Comparison of ENCODE assay signal across 1 cellular context in the genomic region with DNA sequence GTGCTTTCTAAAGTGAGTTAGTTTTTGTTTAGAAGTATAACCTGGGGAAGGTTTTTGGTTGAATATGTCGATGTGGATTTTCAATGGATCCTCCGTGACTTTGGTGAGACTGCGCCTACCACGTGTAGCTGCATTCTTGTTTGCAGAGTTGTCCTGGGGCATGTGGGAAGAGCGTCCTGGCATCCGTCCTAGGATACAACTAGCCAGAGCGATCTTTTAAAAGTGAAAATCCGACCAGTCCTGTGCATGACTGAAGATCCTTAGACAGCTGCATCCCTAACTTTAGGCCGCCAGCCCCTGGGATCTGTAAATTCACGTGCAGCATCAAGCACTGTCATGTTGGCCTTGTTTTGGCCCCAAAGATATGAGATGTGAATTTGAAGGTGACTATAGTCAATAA.
TF ChIP-seq lines count a peak whose summit lies in the region.

No MANE protein-coding gene starts in this region.

TF ChIP-seq in HepG2, 621 proteins besides CTCF, POLR2A, EP300 and RAD21:
- TF ChIP-seq ERF (CRISPR knock-in tag; IDR thresholded peaks at IDR 0.05) (no peak), ZNF274 (CRISPR knock-in tag; IDR thresholded peaks at IDR 0.05) (no peak), PAX8 (CRISPR knock-in tag; IDR thresholded peaks at IDR 0.05; ENCODE audit: borderline replicate concordance) (no peak), ZBTB1 (CRISPR knock-in tag; IDR thresholded peaks at IDR 0.05; ENCODE audit: borderline replicate concordance) (no peak), PHF20 (CRISPR knock-in tag; IDR thresholded peaks at IDR 0.05) (no peak), SNAI1 (CRISPR knock-in tag; IDR thresholded peaks at IDR 0.05; ENCODE audit: borderline replicate concordance) (no peak)
